8 cellular contexts compared by ENCODE assay signal in genomic region chr17:40363480-40363838, GRCh38. TPM values are rescaled to one million over a fixed set of nuclear protein-coding genes. Genes with fewer than 3 reads are reported as not detected.
DNase-seq lines count a peak whose midpoint lies in the region; ATAC-seq and TF ChIP-seq lines count a peak whose summit lies in the region.

No MANE protein-coding gene starts in this region.

- peak overlapping the region; percentile 70 to 71 for H3K4me3 Mint-ChIP-seq in effector memory CD8-positive, alpha-beta T cell

- H2AFZ ChIP-seq in DND-41 (ENCODE audit: low read depth, low read length): no peak overlapping the region
- no peak overlapping the region for H2AFZ ChIP-seq in neural cell (ENCODE audit: low read depth, low read length)

- H3K27ac Mint-ChIP-seq in effector memory CD8-positive, alpha-beta T cell: no peak overlapping the region

- H3K36me3 Mint-ChIP-seq in effector memory CD8-positive, alpha-beta T cell (ENCODE audit: insufficient read depth): peaks cover 3% of the 10 kb centered on the region

- no peak for DNase-seq in DND-41
- peak; percentile 53 for DNase-seq in NB4 (ENCODE audit: low read depth)
- DNase-seq in effector memory CD8-positive, alpha-beta T cell: no peak
- DNase-seq in SW 1271 (lab: John Stamatoyannopoulos, UW): no peak
- no peak for DNase-seq in OCI-M1 (lab: John Stamatoyannopoulos, UW)

- H4K20me1 ChIP-seq in DND-41 (ENCODE audit: insufficient read depth, low read length) (no peaks in the 10 kb centered on the region), neural cell (ENCODE audit: insufficient read depth) (no peaks in the 10 kb centered on the region)

- H3F3A ChIP-seq in neural cell (ENCODE audit: insufficient read depth, low read length, poor library complexity, severe bottlenecking): no peaks in the 10 kb centered on the region

- peaks cover 15 to 32% of the 10 kb centered on the region in 2 donors for H3K27me3 Mint-ChIP-seq in effector memory CD8-positive, alpha-beta T cell

- no peak overlapping the region; the same call in 1 of the 2 replicates for H3K9ac ChIP-seq in DND-41 (ENCODE audit: low read depth, low read length)
- peak overlapping the region; percentile 75 for H3K9ac ChIP-seq in neural cell (ENCODE audit: low read length)

- TF ChIP-seq CTCF in DND-41 (IDR thresholded peaks at IDR 0.05; ENCODE audit: borderline replicate concordance, extremely low read depth, low read length, poor library complexity, severe bottlenecking) (no peak), NB4 (IDR thresholded peaks at IDR 0.05; ENCODE audit: low read depth, low read length) (no peak), neural cell (IDR thresholded peaks at IDR 0.05; ENCODE audit: poor library complexity, severe bottlenecking) (no peak)

- H3K4me3 ChIP-seq in DND-41 (ENCODE audit: low read depth in 1 of 2, low read length in 2 of 2) (peak overlapping the region in 1 of 2 experiments; percentile 58; a peak in 1 of 4 replicates), NB4 (ENCODE audit: low read depth, low read length) (peak overlapping the region; percentile 25), neural cell (ENCODE audit: low read length) (peak overlapping the region; percentile 73)

- no peaks in the 10 kb centered on the region for H3K27me3 ChIP-seq in DND-41 (ENCODE audit: insufficient read depth, low read length, poor library complexity)
- peaks cover 15% of the 10 kb centered on the region for H3K27me3 ChIP-seq in neural cell (ENCODE audit: insufficient read depth, low read depth, low read length)

- H3K27ac ChIP-seq in DND-41 (ENCODE audit: low read length): no peak overlapping the region
- no peak overlapping the region for H3K27ac ChIP-seq in neural cell (ENCODE audit: low read length)

- H3K36me3 ChIP-seq in DND-41 (ENCODE audit: insufficient read depth, low read length) (no peaks in the 10 kb centered on the region), neural cell (ENCODE audit: insufficient read depth, low read length) (no peaks in the 10 kb centered on the region)

- ATAC-seq in DND-41 (ENCODE audit: insufficient read depth, low read depth) (no peak), HG03108 (IDR thresholded peaks at IDR 0.05; ENCODE audit: unreplicated experiment) (no peak), HG03378 (IDR thresholded peaks at IDR 0.05; ENCODE audit: unreplicated experiment) (no peak)
- no peak for ATAC-seq in effector memory CD8-positive, alpha-beta T cell (replicated peaks)

- no peak for TF ChIP-seq RAD21 in neural cell (conservative IDR thresholded peaks at IDR 0.05)

- H3K9me2 ChIP-seq in neural cell (ENCODE audit: insufficient read depth, low read length): no peaks in the 10 kb centered on the region

- TF ChIP-seq EP300 in neural cell (conservative IDR thresholded peaks at IDR 0.05; ENCODE audit: poor library complexity, severe bottlenecking): no peak

- H3K9me3 ChIP-seq in DND-41 (ENCODE audit: insufficient read depth, low read length, severe bottlenecking) (no peaks in the 10 kb centered on the region), neural cell (ENCODE audit: low read length) (no peaks in the 10 kb centered on the region)

- peaks cover 31% of the 10 kb centered on the region for H3K4me1 ChIP-seq in DND-41 (ENCODE audit: insufficient read depth, low read length)

- no peak for TF ChIP-seq POLR2A in NB4 (IDR thresholded peaks at IDR 0.05; ENCODE audit: extremely low read depth, insufficient read length)

- H3K9me3 Mint-ChIP-seq in effector memory CD8-positive, alpha-beta T cell: no peaks in the 10 kb centered on the region

- H3K79me2 ChIP-seq in DND-41 (ENCODE audit: insufficient read depth, low read length) (no peaks in the 10 kb centered on the region), neural cell (replicated peaks; ENCODE audit: insufficient read depth, low read length) (no peaks in the 10 kb centered on the region)

- peaks cover 7 to 8% of the 10 kb centered on the region in 2 donors for H3K4me1 Mint-ChIP-seq in effector memory CD8-positive, alpha-beta T cell (ENCODE audit: low read depth in 2 of 2)

- H3K4me2 ChIP-seq in DND-41 (ENCODE audit: insufficient read depth, low read length) (peak overlapping the region; percentile 63), neural cell (ENCODE audit: low read length) (peak overlapping the region; percentile 39)

TF ChIP-seq in neural cell, 6 proteins besides CTCF, POLR2A, EP300 and RAD21:
- no peak for TF ChIP-seq POLR2AphosphoS5 (IDR thresholded peaks at IDR 0.05)
- TF ChIP-seq REST (IDR thresholded peaks at IDR 0.05; ENCODE audit: borderline replicate concordance): no peak

RNA-seq across cellular contexts. Expression of gene GJD3, which starts 1.1 kb away (rescaled TPM):
- polyA plus RNA-seq in neural cell: not detected in 2 replicates
- 0.73 TPM in 1 of 2 replicates, not detected in the other for polyA minus RNA-seq in neural cell

RNA-seq across cellular contexts. Expression of gene TOP2A, which starts 54.2 kb away (rescaled TPM):
- polyA plus RNA-seq in neural cell: 5.3 and 7.8 TPM in 2 replicates
- 4.6 and 8.1 TPM in 2 replicates for polyA minus RNA-seq in neural cell

RNA-seq across cellular contexts. Expression of gene RARA, which starts 54.5 kb away (rescaled TPM):
- polyA plus RNA-seq in neural cell: 4.7 and 6.6 TPM in 2 replicates
- polyA minus RNA-seq in neural cell: 9.7 and 11.2 TPM in 2 replicates
